In genomic region chr2:211599146-211599545, GRCh38 we compare ENCODE assay signal across 24 cellular contexts.
"Had no signal": no experiment of that assay in that cellular context is flagged by ENCODE, and none has a peak within 500 bp of the region (broad histone marks: within the 10 kb centered on the region; RNA-seq: fewer than 3 reads in every experiment).

No MANE protein-coding gene starts in this region.

- ATAC-seq: activated T-cell treated with anti-CD3 and anti-CD28 coated beads, Interleukin-2, amount 50 U/mL, for 4 hours; natural killer cell; pancreas; psoas muscle; right lobe of liver had no signal

- H3K4me2 ChIP-seq: hepatocyte had no signal

- H2AFZ ChIP-seq: hepatocyte had no signal

- H3K9me3 Mint-ChIP-seq: activated naive CD8-positive, alpha-beta T cell treated with anti-CD3 and anti-CD28 coated beads for 36 hours had no signal

- H3K9me3 ChIP-seq: left ventricle myocardium inferior, pancreas, psoas muscle, right lobe of liver, thyroid gland had no signal

- H3K27ac Mint-ChIP-seq: activated naive CD8-positive, alpha-beta T cell treated with anti-CD3 and anti-CD28 coated beads for 36 hours; immature natural killer cell; mesothelial cell of epicardium; natural killer cell; stimulated activated naive CD8-positive, alpha-beta T cell treated with anti-CD3 and anti-CD28 coated beads, Interleukin-15, Interleukin-2, amounts not matched to agents 100 ng/mL and 50 ng/mL, for 24 hours had no signal

- H3K4me3 ChIP-seq: hepatocyte, left ventricle myocardium inferior, pancreas, psoas muscle, right lobe of liver, skin epidermis, thyroid gland had no signal

- H3K36me3 Mint-ChIP-seq: activated naive CD8-positive, alpha-beta T cell treated with anti-CD3 and anti-CD28 coated beads for 36 hours; immature natural killer cell; natural killer cell had no signal

- H3K4me1 ChIP-seq: left ventricle myocardium inferior, pancreas, psoas muscle, right lobe of liver, thyroid gland had no signal

- H3K36me3 ChIP-seq: left ventricle myocardium inferior, pancreas, right lobe of liver, thyroid gland had no signal

- H3K27me3 ChIP-seq: hepatocyte, pancreas, right lobe of liver, thyroid gland had no signal

- DNase-seq: activated CD8-positive, alpha-beta memory T cell treated with anti-CD3 and anti-CD28 coated beads for 24 hours; activated CD8-positive, alpha-beta memory T cell treated with anti-CD3 and anti-CD28 coated beads, Interleukin-2, amount 50 U/mL, for 48 hours; activated naive CD4-positive, alpha-beta T cell treated with Interleukin-2 at 50 U/mL for 16 hours; activated naive CD8-positive, alpha-beta T cell treated with anti-CD3 and anti-CD28 coated beads for 36 hours; activated T-cell treated with anti-CD3 and anti-CD28 coated beads, Interleukin-2, amount 50 U/mL, for 4 hours; amygdala; cortex of kidney; effector CD4-positive, alpha-beta T cell; glutamatergic neuron; immature natural killer cell; left ventricle myocardium inferior; natural killer cell; pancreas; psoas muscle; right lobe of liver; stimulated activated CD4-positive, alpha-beta T cell treated with anti-CD3 and anti-CD28 coated beads, Interleukin-1b, Interleukin-23, amount 100 ng/mL, for 48 hours; substantia nigra; T-helper 1 cell; T-helper 9 cell; thyroid gland had no signal

- H3K4me3 Mint-ChIP-seq: activated naive CD8-positive, alpha-beta T cell treated with anti-CD3 and anti-CD28 coated beads for 36 hours; activated T-cell treated with anti-CD3 and anti-CD28 coated beads, Interleukin-2, amount 50 U/mL, for 4 hours; immature natural killer cell; mesothelial cell of epicardium; natural killer cell; stimulated activated naive CD8-positive, alpha-beta T cell treated with anti-CD3 and anti-CD28 coated beads, Interleukin-15, Interleukin-2, amounts not matched to agents 100 ng/mL and 50 ng/mL, for 24 hours had no signal

- H3K27me3 Mint-ChIP-seq: stimulated activated naive CD8-positive, alpha-beta T cell treated with anti-CD3 and anti-CD28 coated beads, Interleukin-15, Interleukin-2, amounts not matched to agents 100 ng/mL and 50 ng/mL, for 24 hours had no signal

- H3K4me1 Mint-ChIP-seq: activated naive CD8-positive, alpha-beta T cell treated with anti-CD3 and anti-CD28 coated beads for 36 hours; immature natural killer cell; natural killer cell had no signal

- H3K27ac ChIP-seq: hepatocyte, left ventricle myocardium inferior, pancreas, psoas muscle, right lobe of liver, skin epidermis, thyroid gland had no signal

- H3K79me2 ChIP-seq: hepatocyte had no signal
